In the genomic region with DNA sequence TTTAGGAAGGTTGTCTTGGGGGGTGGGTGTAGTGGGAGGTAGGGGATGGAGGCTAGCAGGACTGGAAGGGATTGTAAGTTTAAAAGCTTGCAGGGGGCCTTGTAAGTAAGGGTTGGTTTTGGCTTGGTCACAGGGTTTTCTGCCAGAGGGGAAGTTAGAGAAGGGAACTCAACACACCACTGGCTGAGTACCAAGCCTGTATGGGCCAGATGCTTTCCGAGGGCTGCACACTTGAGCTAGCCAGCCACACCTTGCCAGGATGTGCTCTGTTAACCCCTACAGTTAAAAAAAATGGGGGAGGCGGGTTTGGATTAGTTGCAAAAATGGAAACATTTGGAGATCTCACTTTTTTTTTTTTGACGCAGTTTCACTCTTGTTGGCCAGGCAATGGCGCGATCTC, we compare ENCODE assay signal across 1 cellular context.
TF ChIP-seq lines count a peak whose summit lies in the region.

No MANE protein-coding gene starts in this region.

TF ChIP-seq in GM12878, 131 proteins besides CTCF, POLR2A, EP300 and RAD21 (continued from another document):
- TF ChIP-seq, protein P1, sequence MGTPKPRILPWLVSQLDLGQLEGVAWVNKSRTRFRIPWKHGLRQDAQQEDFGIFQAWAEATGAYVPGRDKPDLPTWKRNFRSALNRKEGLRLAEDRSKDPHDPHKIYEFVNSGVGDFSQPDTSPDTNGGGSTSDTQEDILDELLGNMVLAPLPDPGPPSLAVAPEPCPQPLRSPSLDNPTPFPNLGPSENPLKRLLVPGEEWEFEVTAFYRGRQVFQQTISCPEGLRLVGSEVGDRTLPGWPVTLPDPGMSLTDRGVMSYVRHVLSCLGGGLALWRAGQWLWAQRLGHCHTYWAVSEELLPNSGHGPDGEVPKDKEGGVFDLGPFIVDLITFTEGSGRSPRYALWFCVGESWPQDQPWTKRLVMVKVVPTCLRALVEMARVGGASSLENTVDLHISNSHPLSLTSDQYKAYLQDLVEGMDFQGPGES (IDR thresholded peaks at IDR 0.05), result no peak
- peak; percentile 30; the same call in 1 of the 2 replicates for TF ChIP-seq SPI1 (IDR thresholded peaks at IDR 0.05; ENCODE audit: borderline replicate concordance, insufficient read depth, low read depth, low read length)
